1 cellular context compared by ENCODE assay signal in the genomic region with DNA sequence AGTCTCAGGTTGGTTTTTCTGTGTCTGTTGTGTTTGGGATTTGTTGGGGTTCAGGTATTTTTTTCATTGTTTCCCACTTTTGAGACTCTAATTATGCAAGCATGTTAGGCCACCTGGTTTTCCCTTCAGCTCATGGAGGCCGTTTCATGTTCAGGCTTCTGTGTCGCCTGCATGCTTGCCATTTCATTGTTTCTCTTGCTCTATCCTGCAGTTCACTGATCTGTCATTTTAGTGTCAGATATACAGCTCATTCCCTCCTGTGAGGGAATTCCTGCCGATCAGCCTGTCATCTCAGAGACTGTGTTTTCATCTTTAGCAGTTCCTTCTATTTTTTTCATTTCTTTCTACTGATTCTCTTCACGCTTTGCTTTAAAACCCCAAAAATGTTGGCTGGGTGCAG.
TF ChIP-seq lines count a peak whose summit lies in the region.

No MANE protein-coding gene starts in this region.

TF ChIP-seq in GM23338, 12 proteins besides CTCF, POLR2A, EP300 and RAD21 (continued from another document):
- no peak for TF ChIP-seq REST (IDR thresholded peaks at IDR 0.05; ENCODE audit: unreplicated experiment)
